ENCODE assay signal across 1 cellular context in the genomic region with DNA sequence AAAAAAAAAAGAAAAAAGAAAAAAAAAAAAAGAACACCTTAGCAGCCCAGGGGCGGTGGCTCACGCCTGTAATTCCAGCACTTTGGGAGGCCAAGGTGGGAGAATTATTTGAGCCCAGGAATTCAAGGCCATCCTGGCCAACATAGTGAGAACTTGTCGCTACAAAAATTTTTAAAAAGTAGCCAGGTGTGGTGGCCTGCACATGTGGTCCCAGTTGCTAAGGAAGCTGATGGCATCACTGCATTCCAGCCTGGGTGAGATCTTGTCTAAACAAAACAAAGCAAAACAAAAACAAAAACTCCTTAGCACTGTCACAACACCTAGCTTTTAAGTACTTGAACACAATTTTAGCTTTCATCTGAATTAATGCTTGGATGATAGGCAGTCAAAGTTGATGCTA.
TF ChIP-seq lines count a peak whose summit lies in the region.

No MANE protein-coding gene starts in this region.

TF ChIP-seq in GM23338, 12 proteins besides CTCF, POLR2A, EP300 and RAD21 (continued from another document):
- TF ChIP-seq, protein P1, sequence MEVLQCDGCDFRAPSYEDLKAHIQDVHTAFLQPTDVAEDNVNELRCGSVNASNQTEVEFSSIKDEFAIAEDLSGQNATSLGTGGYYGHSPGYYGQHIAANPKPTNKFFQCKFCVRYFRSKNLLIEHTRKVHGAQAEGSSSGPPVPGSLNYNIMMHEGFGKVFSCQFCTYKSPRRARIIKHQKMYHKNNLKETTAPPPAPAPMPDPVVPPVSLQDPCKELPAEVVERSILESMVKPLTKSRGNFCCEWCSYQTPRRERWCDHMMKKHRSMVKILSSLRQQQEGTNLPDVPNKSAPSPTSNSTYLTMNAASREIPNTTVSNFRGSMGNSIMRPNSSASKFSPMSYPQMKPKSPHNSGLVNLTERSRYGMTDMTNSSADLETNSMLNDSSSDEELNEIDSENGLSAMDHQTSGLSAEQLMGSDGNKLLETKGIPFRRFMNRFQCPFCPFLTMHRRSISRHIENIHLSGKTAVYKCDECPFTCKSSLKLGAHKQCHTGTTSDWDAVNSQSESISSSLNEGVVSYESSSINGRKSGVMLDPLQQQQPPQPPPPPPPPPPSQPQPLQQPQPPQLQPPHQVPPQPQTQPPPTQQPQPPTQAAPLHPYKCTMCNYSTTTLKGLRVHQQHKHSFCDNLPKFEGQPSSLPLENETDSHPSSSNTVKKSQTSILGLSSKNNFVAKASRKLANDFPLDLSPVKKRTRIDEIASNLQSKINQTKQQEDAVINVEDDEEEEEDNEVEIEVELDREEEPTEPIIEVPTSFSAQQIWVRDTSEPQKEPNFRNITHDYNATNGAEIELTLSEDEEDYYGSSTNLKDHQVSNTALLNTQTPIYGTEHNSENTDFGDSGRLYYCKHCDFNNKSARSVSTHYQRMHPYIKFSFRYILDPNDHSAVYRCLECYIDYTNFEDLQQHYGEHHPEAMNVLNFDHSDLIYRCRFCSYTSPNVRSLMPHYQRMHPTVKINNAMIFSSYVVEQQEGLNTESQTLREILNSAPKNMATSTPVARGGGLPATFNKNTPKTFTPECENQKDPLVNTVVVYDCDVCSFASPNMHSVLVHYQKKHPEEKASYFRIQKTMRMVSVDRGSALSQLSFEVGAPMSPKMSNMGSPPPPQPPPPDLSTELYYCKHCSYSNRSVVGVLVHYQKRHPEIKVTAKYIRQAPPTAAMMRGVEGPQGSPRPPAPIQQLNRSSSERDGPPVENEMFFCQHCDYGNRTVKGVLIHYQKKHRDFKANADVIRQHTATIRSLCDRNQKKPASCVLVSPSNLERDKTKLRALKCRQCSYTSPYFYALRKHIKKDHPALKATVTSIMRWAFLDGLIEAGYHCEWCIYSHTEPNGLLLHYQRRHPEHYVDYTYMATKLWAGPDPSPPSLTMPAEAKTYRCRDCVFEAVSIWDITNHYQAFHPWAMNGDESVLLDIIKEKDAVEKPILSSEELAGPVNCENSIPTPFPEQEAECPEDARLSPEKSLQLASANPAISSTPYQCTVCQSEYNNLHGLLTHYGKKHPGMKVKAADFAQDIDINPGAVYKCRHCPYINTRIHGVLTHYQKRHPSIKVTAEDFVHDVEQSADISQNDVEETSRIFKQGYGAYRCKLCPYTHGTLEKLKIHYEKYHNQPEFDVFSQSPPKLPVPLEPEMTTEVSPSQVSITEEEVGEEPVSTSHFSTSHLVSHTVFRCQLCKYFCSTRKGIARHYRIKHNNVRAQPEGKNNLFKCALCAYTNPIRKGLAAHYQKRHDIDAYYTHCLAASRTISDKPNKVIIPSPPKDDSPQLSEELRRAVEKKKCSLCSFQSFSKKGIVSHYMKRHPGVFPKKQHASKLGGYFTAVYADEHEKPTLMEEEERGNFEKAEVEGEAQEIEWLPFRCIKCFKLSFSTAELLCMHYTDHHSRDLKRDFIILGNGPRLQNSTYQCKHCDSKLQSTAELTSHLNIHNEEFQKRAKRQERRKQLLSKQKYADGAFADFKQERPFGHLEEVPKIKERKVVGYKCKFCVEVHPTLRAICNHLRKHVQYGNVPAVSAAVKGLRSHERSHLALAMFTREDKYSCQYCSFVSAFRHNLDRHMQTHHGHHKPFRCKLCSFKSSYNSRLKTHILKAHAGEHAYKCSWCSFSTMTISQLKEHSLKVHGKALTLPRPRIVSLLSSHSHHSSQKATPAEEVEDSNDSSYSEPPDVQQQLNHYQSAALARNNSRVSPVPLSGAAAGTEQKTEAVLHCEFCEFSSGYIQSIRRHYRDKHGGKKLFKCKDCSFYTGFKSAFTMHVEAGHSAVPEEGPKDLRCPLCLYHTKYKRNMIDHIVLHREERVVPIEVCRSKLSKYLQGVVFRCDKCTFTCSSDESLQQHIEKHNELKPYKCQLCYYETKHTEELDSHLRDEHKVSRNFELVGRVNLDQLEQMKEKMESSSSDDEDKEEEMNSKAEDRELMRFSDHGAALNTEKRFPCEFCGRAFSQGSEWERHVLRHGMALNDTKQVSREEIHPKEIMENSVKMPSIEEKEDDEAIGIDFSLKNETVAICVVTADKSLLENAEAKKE (CRISPR knock-in tag; IDR thresholded peaks at IDR 0.05), result no peak
- no peak for TF ChIP-seq ZNF331 (CRISPR knock-in tag; IDR thresholded peaks at IDR 0.05; ENCODE audit: low read depth)
- TF ChIP-seq, protein P2, sequence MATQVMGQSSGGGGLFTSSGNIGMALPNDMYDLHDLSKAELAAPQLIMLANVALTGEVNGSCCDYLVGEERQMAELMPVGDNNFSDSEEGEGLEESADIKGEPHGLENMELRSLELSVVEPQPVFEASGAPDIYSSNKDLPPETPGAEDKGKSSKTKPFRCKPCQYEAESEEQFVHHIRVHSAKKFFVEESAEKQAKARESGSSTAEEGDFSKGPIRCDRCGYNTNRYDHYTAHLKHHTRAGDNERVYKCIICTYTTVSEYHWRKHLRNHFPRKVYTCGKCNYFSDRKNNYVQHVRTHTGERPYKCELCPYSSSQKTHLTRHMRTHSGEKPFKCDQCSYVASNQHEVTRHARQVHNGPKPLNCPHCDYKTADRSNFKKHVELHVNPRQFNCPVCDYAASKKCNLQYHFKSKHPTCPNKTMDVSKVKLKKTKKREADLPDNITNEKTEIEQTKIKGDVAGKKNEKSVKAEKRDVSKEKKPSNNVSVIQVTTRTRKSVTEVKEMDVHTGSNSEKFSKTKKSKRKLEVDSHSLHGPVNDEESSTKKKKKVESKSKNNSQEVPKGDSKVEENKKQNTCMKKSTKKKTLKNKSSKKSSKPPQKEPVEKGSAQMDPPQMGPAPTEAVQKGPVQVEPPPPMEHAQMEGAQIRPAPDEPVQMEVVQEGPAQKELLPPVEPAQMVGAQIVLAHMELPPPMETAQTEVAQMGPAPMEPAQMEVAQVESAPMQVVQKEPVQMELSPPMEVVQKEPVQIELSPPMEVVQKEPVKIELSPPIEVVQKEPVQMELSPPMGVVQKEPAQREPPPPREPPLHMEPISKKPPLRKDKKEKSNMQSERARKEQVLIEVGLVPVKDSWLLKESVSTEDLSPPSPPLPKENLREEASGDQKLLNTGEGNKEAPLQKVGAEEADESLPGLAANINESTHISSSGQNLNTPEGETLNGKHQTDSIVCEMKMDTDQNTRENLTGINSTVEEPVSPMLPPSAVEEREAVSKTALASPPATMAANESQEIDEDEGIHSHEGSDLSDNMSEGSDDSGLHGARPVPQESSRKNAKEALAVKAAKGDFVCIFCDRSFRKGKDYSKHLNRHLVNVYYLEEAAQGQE (IDR thresholded peaks at IDR 0.05; ENCODE audit: unreplicated experiment), result no peak
- no peak for TF ChIP-seq NANOG (IDR thresholded peaks at IDR 0.05; ENCODE audit: borderline replicate concordance)
- TF ChIP-seq CREB1 (CRISPR knock-in tag; IDR thresholded peaks at IDR 0.05; ENCODE audit: low read depth), result no peak
TF ChIP-seq in GM23338: peak in this region for 0.
